In genomic region chr6:136550045-136550329, GRCh38 we compare ENCODE assay signal across 1 cellular context.
A peak's percentile ranks its signal among the peaks of the same experiment; 100 is the strongest.
TF ChIP-seq lines count a peak whose summit lies in the region.

No MANE protein-coding gene starts in this region.

TF ChIP-seq in K562, 482 proteins besides CTCF, POLR2A, EP300 and RAD21 (continued from another document):
- TF ChIP-seq, protein P1, sequence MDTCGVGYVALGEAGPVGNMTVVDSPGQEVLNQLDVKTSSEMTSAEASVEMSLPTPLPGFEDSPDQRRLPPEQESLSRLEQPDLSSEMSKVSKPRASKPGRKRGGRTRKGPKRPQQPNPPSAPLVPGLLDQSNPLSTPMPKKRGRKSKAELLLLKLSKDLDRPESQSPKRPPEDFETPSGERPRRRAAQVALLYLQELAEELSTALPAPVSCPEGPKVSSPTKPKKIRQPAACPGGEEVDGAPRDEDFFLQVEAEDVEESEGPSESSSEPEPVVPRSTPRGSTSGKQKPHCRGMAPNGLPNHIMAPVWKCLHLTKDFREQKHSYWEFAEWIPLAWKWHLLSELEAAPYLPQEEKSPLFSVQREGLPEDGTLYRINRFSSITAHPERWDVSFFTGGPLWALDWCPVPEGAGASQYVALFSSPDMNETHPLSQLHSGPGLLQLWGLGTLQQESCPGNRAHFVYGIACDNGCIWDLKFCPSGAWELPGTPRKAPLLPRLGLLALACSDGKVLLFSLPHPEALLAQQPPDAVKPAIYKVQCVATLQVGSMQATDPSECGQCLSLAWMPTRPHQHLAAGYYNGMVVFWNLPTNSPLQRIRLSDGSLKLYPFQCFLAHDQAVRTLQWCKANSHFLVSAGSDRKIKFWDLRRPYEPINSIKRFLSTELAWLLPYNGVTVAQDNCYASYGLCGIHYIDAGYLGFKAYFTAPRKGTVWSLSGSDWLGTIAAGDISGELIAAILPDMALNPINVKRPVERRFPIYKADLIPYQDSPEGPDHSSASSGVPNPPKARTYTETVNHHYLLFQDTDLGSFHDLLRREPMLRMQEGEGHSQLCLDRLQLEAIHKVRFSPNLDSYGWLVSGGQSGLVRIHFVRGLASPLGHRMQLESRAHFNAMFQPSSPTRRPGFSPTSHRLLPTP (IDR thresholded peaks at IDR 0.05; ENCODE audit: borderline replicate concordance, extremely low read depth, insufficient read length): no peak
- TF ChIP-seq ELF1 (tag; IDR thresholded peaks at IDR 0.05): peak; percentile 54; the same call in 1 of the 2 replicates
- TF ChIP-seq GMEB1 (CRISPR knock-in tag; IDR thresholded peaks at IDR 0.05): 0 out of 2 replicates have a peak, but pooled peaks have one; percentile 5
- no peak for TF ChIP-seq ZNF282 (CRISPR knock-in tag; IDR thresholded peaks at IDR 0.05)
- TF ChIP-seq, protein P2, sequence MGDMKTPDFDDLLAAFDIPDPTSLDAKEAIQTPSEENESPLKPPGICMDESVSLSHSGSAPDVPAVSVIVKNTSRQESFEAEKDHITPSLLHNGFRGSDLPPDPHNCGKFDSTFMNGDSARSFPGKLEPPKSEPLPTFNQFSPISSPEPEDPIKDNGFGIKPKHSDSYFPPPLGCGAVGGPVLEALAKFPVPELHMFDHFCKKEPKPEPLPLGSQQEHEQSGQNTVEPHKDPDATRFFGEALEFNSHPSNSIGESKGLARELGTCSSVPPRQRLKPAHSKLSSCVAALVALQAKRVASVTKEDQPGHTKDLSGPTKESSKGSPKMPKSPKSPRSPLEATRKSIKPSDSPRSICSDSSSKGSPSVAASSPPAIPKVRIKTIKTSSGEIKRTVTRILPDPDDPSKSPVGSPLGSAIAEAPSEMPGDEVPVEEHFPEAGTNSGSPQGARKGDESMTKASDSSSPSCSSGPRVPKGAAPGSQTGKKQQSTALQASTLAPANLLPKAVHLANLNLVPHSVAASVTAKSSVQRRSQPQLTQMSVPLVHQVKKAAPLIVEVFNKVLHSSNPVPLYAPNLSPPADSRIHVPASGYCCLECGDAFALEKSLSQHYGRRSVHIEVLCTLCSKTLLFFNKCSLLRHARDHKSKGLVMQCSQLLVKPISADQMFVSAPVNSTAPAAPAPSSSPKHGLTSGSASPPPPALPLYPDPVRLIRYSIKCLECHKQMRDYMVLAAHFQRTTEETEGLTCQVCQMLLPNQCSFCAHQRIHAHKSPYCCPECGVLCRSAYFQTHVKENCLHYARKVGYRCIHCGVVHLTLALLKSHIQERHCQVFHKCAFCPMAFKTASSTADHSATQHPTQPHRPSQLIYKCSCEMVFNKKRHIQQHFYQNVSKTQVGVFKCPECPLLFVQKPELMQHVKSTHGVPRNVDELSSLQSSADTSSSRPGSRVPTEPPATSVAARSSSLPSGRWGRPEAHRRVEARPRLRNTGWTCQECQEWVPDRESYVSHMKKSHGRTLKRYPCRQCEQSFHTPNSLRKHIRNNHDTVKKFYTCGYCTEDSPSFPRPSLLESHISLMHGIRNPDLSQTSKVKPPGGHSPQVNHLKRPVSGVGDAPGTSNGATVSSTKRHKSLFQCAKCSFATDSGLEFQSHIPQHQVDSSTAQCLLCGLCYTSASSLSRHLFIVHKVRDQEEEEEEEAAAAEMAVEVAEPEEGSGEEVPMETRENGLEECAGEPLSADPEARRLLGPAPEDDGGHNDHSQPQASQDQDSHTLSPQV (IDR thresholded peaks at IDR 0.05): 0 out of 2 replicates have a peak, but pooled peaks have one; percentile 18
- TF ChIP-seq, protein P3, sequence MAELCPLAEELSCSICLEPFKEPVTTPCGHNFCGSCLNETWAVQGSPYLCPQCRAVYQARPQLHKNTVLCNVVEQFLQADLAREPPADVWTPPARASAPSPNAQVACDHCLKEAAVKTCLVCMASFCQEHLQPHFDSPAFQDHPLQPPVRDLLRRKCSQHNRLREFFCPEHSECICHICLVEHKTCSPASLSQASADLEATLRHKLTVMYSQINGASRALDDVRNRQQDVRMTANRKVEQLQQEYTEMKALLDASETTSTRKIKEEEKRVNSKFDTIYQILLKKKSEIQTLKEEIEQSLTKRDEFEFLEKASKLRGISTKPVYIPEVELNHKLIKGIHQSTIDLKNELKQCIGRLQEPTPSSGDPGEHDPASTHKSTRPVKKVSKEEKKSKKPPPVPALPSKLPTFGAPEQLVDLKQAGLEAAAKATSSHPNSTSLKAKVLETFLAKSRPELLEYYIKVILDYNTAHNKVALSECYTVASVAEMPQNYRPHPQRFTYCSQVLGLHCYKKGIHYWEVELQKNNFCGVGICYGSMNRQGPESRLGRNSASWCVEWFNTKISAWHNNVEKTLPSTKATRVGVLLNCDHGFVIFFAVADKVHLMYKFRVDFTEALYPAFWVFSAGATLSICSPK (IDR thresholded peaks at IDR 0.05; ENCODE audit: borderline replicate concordance): no peak
- TF ChIP-seq HDAC6 (IDR thresholded peaks at IDR 0.05; ENCODE audit: low read depth, low read length): no peak
- TF ChIP-seq ZNF436 (CRISPR knock-in tag; IDR thresholded peaks at IDR 0.05): no peak
- no peak for TF ChIP-seq FOSL1 (tag; conservative IDR thresholded peaks at IDR 0.05)
